In the genomic region with DNA sequence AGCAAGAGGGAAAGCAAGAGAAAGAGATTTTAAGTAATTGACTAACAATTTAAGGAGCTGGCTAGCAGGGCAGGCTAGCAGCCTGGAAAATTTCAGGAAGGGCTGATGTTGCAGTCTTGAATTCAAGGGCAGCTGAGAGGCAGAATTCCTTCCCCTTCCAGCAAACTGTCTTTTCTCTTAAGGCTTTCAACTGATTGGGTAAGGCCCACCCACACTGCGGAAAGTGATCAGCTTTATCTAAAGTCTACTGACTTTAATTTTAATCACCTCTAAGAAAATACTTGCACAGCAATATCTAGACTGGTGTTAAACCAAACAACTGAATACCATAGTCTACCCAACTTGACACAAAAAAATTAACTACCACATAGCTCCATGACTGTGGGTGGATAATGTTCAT, we compare ENCODE assay signal across 8 cellular contexts.
"Had no signal": no experiment of that assay in that cellular context is flagged by ENCODE, and none has a peak within 500 bp of the region (broad histone marks: within the 10 kb centered on the region; RNA-seq: fewer than 3 reads in every experiment).

No MANE protein-coding gene starts in this region.

- H2AFZ ChIP-seq: GM23248 had no signal

- H3K27ac ChIP-seq: GM23248, HL-60 had no signal

- H3K9ac ChIP-seq: GM23248 had no signal

- ATAC-seq: HCT116 had no signal

- H3K9me3 ChIP-seq: HAP-1 had no signal

- H3K36me3 ChIP-seq: HAP-1 had no signal

- H3K4me1 ChIP-seq: HAP-1 had no signal

- H3K4me3 ChIP-seq: GM23248, HAP-1 had no signal

- DNase-seq: GM23248, GOT3, H7, IMR-90, KBM-7 had no signal
